ENCODE assay signal across 21 cellular contexts in the genomic region with DNA sequence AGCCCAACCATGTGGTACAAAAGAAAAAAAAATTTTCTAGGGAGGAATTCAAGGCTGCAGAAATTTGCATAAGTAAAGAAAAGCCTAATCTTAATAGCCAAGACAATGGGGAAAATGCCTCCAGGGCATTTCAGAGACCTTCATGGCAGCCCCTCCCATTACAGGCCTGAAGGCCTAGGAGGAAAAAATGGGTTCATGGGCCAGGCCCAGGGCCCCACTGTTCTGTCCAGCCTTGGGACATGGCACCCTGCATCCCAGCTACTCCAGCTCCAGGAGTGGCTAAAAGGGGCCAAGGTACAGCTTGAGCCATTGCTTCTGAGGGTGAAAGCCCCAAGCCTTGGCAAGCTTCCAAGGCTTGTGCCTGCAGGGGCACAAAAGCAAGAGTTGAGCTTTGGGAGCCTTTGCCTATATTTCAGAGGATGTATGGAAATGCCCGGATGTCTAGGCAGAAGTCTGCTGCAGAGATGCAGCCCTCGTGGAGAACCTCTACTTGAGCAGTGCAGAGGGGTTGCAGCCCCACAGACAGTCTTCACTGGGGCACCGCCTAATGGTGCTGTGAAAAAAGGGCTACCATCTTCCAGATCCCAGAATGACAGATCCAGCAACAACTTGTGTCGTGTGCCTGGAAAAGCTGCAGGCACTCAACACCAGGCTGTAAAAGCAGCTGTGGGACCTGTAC.
DNase-seq lines count a peak whose midpoint lies in the region; ATAC-seq, FAIRE-seq and TF ChIP-seq lines count a peak whose summit lies in the region.
"Had no signal": no experiment of that assay in that cellular context is flagged by ENCODE, and none has a peak within 500 bp of the region (broad histone marks: within the 10 kb centered on the region; RNA-seq: fewer than 3 reads in every experiment).

No MANE protein-coding gene starts in this region.

- H3K36me3 ChIP-seq in liver (ENCODE audit: control insufficient read depth in 4 of 4, insufficient read depth in 3 of 4, low read depth in 1 of 4, low read length in 3 of 4): no peaks in the 10 kb centered on the region
- no peaks in the 10 kb centered on the region for H3K36me3 ChIP-seq in right lobe of liver
- H3K36me3 ChIP-seq in HEK293 (ENCODE audit: control insufficient read depth in 2 of 2, insufficient read depth in 1 of 2, low read length in 2 of 2): no peaks in the 10 kb centered on the region
- no peaks in the 10 kb centered on the region for H3K36me3 ChIP-seq in GM12878 (ENCODE audit: control insufficient read depth in 2 of 2, insufficient read depth in 2 of 2, low read length in 1 of 2)
- H3K36me3 ChIP-seq in mesendoderm (ENCODE audit: control insufficient read depth, insufficient read depth, low read length): no peaks in the 10 kb centered on the region
- H3K36me3 ChIP-seq in esophagus muscularis mucosa: peaks cover 0 to 2% (median 0%) of the 10 kb centered on the region in 4 donors
- H3K36me3 ChIP-seq: BLaER1 had no signal

- no peak overlapping the region for H2BK5ac ChIP-seq in mesendoderm (ENCODE audit: low read length)

- no peak overlapping the region for H3K4me2 ChIP-seq in GM12878 (ENCODE audit: control insufficient read depth, insufficient read depth)
- no peak overlapping the region for H3K4me2 ChIP-seq in mesendoderm (ENCODE audit: low read length)
- H3K4me2 ChIP-seq: BLaER1 had no signal

- H3K4ac ChIP-seq in mesendoderm (ENCODE audit: low read depth, low read length): no peak overlapping the region

- DNase-seq in right lobe of liver (no peak), GM12878 (ENCODE audit: low read depth, low spot score) (no peak), mesendoderm (peak; percentile 9), esophagus muscularis mucosa (ENCODE audit: extremely low spot score) (no peak), occipital lobe (lab: John Stamatoyannopoulos, UW) (no peak)
- DNase-seq: Caco-2; CD4-positive, CD25-positive, alpha-beta regulatory T cell; CD8-positive, alpha-beta T cell; DMS79; EL; GF-D8; GM23248; H7; HCEC 1CT had no signal

- no peak for FAIRE-seq in GM12878 (lab: Jason Lieb, UNC)
- FAIRE-seq: GM12892, H1 had no signal

- CTCF ChIA-PET in HEK293 (lab: Yijun Ruan, JAX) (no interaction called here), GM12878 (lab: Yijun Ruan, JAX) (no interaction called here)

- no peak overlapping the region for H2BK15ac ChIP-seq in mesendoderm (replicated peaks; ENCODE audit: low read depth)

- SMC1A ChIA-PET in GM12878 (lab: Charles Lee; ENCODE audit: uncharacterized antibody, unreplicated experiment): no interaction called here

- ATAC-seq in right lobe of liver (no peak), GM12878 (no peak), HG03565 (IDR thresholded peaks at IDR 0.05; ENCODE audit: unreplicated experiment) (no peak)
- ATAC-seq: CD8-positive, alpha-beta T cell had no signal

- no peak for TF ChIP-seq CTCF in liver (IDR thresholded peaks at IDR 0.05; ENCODE audit: low read depth, low read length, missing input control)
- no peak for TF ChIP-seq CTCF in right lobe of liver (IDR thresholded peaks at IDR 0.05)
- TF ChIP-seq CTCF in HEK293 (tag by site-specific recombination; IDR thresholded peaks at IDR 0.05): no peak
- TF ChIP-seq CTCF in GM12878 (IDR thresholded peaks at IDR 0.05 in 2 of 3, conservative IDR thresholded peaks at IDR 0.05 in 1 of 3; ENCODE audit: control insufficient read depth in 2 of 3, extremely low read depth in 1 of 3, insufficient read depth in 1 of 3, low read depth in 3 of 3, low read length in 3 of 3): no peak
- TF ChIP-seq CTCF in esophagus muscularis mucosa (IDR thresholded peaks at IDR 0.05): no peak

- in situ Hi-C loops in GM12878 (cut with MboI): no loop called here

- RAD21 ChIA-PET in GM12878 (lab: Charles Lee; ENCODE audit: unreplicated experiment): no interaction called here

- TF ChIP-seq EP300 in GM12878 (IDR thresholded peaks at IDR 0.05; ENCODE audit: borderline replicate concordance in 1 of 2, control insufficient read depth in 1 of 2, low read depth in 2 of 2, low read length in 2 of 2): no peak
- no peak for TF ChIP-seq EP300 in esophagus muscularis mucosa (IDR thresholded peaks at IDR 0.05)

- H4K20me1 ChIP-seq in GM12878 (ENCODE audit: control insufficient read depth, insufficient read depth): no peaks in the 10 kb centered on the region
- H4K20me1 ChIP-seq: BLaER1 had no signal

- no peak overlapping the region for H3K9ac ChIP-seq in liver (ENCODE audit: low read depth in 1 of 2, low read length in 2 of 2)
- H3K9ac ChIP-seq in GM12878 (ENCODE audit: control insufficient read depth, insufficient read depth, low read length): no peak overlapping the region
- no peak overlapping the region for H3K9ac ChIP-seq in mesendoderm (ENCODE audit: low read length)
- H3K9ac ChIP-seq: BLaER1, GM23248 had no signal

- POLR2A ChIA-PET in HEK293 (lab: Yijun Ruan, JAX): no interaction called here
- POLR2A ChIA-PET in GM12878 (lab: Charles Lee): no interaction called here

- no peak overlapping the region for H2AFZ ChIP-seq in GM12878 (ENCODE audit: control insufficient read depth, low read depth, low read length)
- H2AFZ ChIP-seq: GM23248 had no signal

- H3K27ac ChIP-seq in liver (ENCODE audit: low read depth in 1 of 2, low read length in 2 of 2): no peak overlapping the region
- H3K27ac ChIP-seq in right lobe of liver: no peak overlapping the region
- H3K27ac ChIP-seq in HEK293 (ENCODE audit: extremely low read depth, low read depth, low read length): no peak overlapping the region
- no peak overlapping the region for H3K27ac ChIP-seq in GM12878 (ENCODE audit: control insufficient read depth, insufficient read depth)
- no peak overlapping the region for H3K27ac ChIP-seq in mesendoderm (ENCODE audit: low read depth, low read length)
- H3K27ac ChIP-seq in esophagus muscularis mucosa (replicated peaks in 1 of 4): no peak overlapping the region
- H3K27ac ChIP-seq: BLaER1, C4-2B, GM23248 had no signal

- H3K23ac ChIP-seq in mesendoderm (ENCODE audit: low read length): no peak overlapping the region

- no peak overlapping the region for H4K5ac ChIP-seq in mesendoderm (ENCODE audit: low read length)

- BruUV-seq in GM12878 (replicated peaks; lab: Mats Ljungman, UMichigan): no TSS peak

- H3K79me2 ChIP-seq in GM12878 (ENCODE audit: control insufficient read depth, insufficient read depth, low read length): no peaks in the 10 kb centered on the region
- no peaks in the 10 kb centered on the region for H3K79me2 ChIP-seq in mesendoderm (ENCODE audit: control insufficient read depth, insufficient read depth, low read length)

- H3K18ac ChIP-seq in mesendoderm (ENCODE audit: low read length): no peak overlapping the region

- H3K9me3 ChIP-seq in liver (ENCODE audit: control insufficient read depth in 4 of 4, low read length in 3 of 4) (peaks cover 6 to 12% (median 9%) of the 10 kb centered on the region in 4 donors), right lobe of liver (peaks cover 0 to 6% (median 0%) of the 10 kb centered on the region in 4 donors), HEK293 (ENCODE audit: control insufficient read depth, insufficient read depth, low read depth, low read length) (no peaks in the 10 kb centered on the region), GM12878 (replicated peaks; ENCODE audit: control insufficient read depth, insufficient read depth, low read length) (peaks cover 5% of the 10 kb centered on the region; the same call in 2 of the 3 replicates), esophagus muscularis mucosa (peaks cover 0 to 19% (median 15%) of the 10 kb centered on the region in 4 donors)

- intact Hi-C loops in right lobe of liver (cut with DNase I): no loop called here
- intact Hi-C loops in GM12878 (cut with micrococcal nuclease; ENCODE audit: unreplicated experiment): no loop called here
- intact Hi-C loops in esophagus muscularis mucosa (cut with DNase I): no loop called here

- H4K8ac ChIP-seq in mesendoderm (ENCODE audit: low read depth, low read length): no peak overlapping the region

- H2AK5ac ChIP-seq in mesendoderm (ENCODE audit: low read length): no peak overlapping the region

- H3K27me3 ChIP-seq in liver (ENCODE audit: control insufficient read depth in 4 of 4, insufficient read depth in 4 of 4, low read length in 3 of 4): no peaks in the 10 kb centered on the region
- H3K27me3 ChIP-seq in right lobe of liver: no peaks in the 10 kb centered on the region
- H3K27me3 ChIP-seq in GM12878 (replicated peaks in 1 of 2; ENCODE audit: control insufficient read depth in 2 of 2, insufficient read depth in 2 of 2, low read length in 1 of 2): no peaks in the 10 kb centered on the region
- H3K27me3 ChIP-seq in mesendoderm (ENCODE audit: insufficient read depth, low read length, poor library complexity): no peaks in the 10 kb centered on the region
- no peaks in the 10 kb centered on the region for H3K27me3 ChIP-seq in esophagus muscularis mucosa
- H3K27me3 ChIP-seq: BLaER1 had no signal

- no peak overlapping the region for H3K56ac ChIP-seq in mesendoderm (ENCODE audit: low read length)

- H3K4me3 ChIP-seq in liver (ENCODE audit: low read depth in 1 of 3, low read length in 3 of 3): peak overlapping the region in 2 of 3 donors; percentile 12 to 18
- no peak overlapping the region for H3K4me3 ChIP-seq in right lobe of liver
- no peak overlapping the region for H3K4me3 ChIP-seq in HEK293 (ENCODE audit: low read depth, low read length)
- H3K4me3 ChIP-seq in GM12878: no peak overlapping the region
- H3K4me3 ChIP-seq in mesendoderm (ENCODE audit: low read length): peak overlapping the region; percentile 9
- H3K4me3 ChIP-seq in esophagus muscularis mucosa: no peak overlapping the region
- H3K4me3 ChIP-seq: BLaER1, GM23248 had no signal

- WGBS in liver: 94% methylated on average over 4 of the region's 4 CpGs
- WGBS in right lobe of liver (ENCODE audit: insufficient coverage, low coverage, low lambda C conversion rate, missing lambda C conversion rate): no CpG with 5 or more reads among the region's 4 CpGs
- WGBS in GM12878 (ENCODE audit: insufficient coverage, insufficient replicate concordance, low lambda C conversion rate, missing lambda C conversion rate): 57% methylated on average over 4 of the region's 4 CpGs
- WGBS in mesendoderm (ENCODE audit: extremely low coverage, insufficient coverage, low lambda C conversion rate): no CpG with 5 or more reads among the region's 4 CpGs
- 95% methylated on average over 4 of the region's 4 CpGs for WGBS in esophagus muscularis mucosa

- TF ChIP-seq POLR2A in right lobe of liver (IDR thresholded peaks at IDR 0.05) (no peak), GM12878 (IDR thresholded peaks at IDR 0.05; ENCODE audit: low read depth, low read length) (no peak), esophagus muscularis mucosa (IDR thresholded peaks at IDR 0.05; ENCODE audit: low read depth) (no peak)

- H3K79me1 ChIP-seq in mesendoderm (ENCODE audit: low read length): no peaks in the 10 kb centered on the region

- H3K4me1 ChIP-seq in liver (ENCODE audit: control insufficient read depth in 4 of 4, insufficient read depth in 4 of 4, low read length in 3 of 4) (no peaks in the 10 kb centered on the region), right lobe of liver (no peaks in the 10 kb centered on the region), HEK293 (ENCODE audit: control insufficient read depth, insufficient read depth, low read length) (no peaks in the 10 kb centered on the region), GM12878 (ENCODE audit: control insufficient read depth, insufficient read depth, low read length) (no peaks in the 10 kb centered on the region), mesendoderm (ENCODE audit: control insufficient read depth, low read depth, low read length) (no peaks in the 10 kb centered on the region), esophagus muscularis mucosa (no peaks in the 10 kb centered on the region)
- H3K4me1 ChIP-seq: BLaER1, Caco-2 had no signal

- no peak overlapping the region for H2BK120ac ChIP-seq in mesendoderm (ENCODE audit: low read depth, low read length)

- TF ChIP-seq RAD21 in liver (IDR thresholded peaks at IDR 0.05): no peak
- TF ChIP-seq RAD21 in GM12878 (IDR thresholded peaks at IDR 0.05; ENCODE audit: insufficient read depth, low read depth, low read length): no peak

Comparison
In these comparisons a context has a peak if more than half of its experiments do, and no peak if none do; other contexts are left out.
1. H3K4me3 ChIP-seq: peak in liver (2 of 3) and mesendoderm (single experiment); none in right lobe of liver (0 of 3), HEK293 (single experiment), GM12878 (single experiment) and esophagus muscularis mucosa (0 of 4).